In genomic region chr11:106950067-106950491, GRCh38 we compare ENCODE assay signal across 15 cellular contexts.
DNase-seq lines count a peak whose midpoint lies in the region; ATAC-seq and TF ChIP-seq lines count a peak whose summit lies in the region.
"Had no signal": no experiment of that assay in that cellular context is flagged by ENCODE, and none has a peak within 500 bp of the region (broad histone marks: within the 10 kb centered on the region; RNA-seq: fewer than 3 reads in every experiment).

No MANE protein-coding gene starts in this region.

- no peak overlapping the region for H3K18ac ChIP-seq in trophoblast cell (ENCODE audit: low read length)

- no peaks in the 10 kb centered on the region for H3K27me3 Mint-ChIP-seq in natural killer cell treated with Interleukin-12 subunit alpha and Interleukin-12 subunit beta and Interleukin-15 and Interleukin-18, amount 100 ng/mL, for 72 hours
- H3K27me3 Mint-ChIP-seq: CD4-positive, alpha-beta memory T cell had no signal

- TF ChIP-seq CTCF in mammary epithelial cell (conservative IDR thresholded peaks at IDR 0.05 in 1 of 2, IDR thresholded peaks at IDR 0.05 in 1 of 2; ENCODE audit: extremely low read depth in 1 of 2, insufficient read depth in 1 of 2, low read depth in 1 of 2, low read length in 2 of 2) (no peak), WERI-Rb-1 (IDR thresholded peaks at IDR 0.05; ENCODE audit: low read depth, low read length) (no peak)

- no peak overlapping the region for H2BK120ac ChIP-seq in trophoblast cell (ENCODE audit: insufficient read depth, low read length, poor library complexity)

- H3K4me2 ChIP-seq in mammary epithelial cell (ENCODE audit: insufficient read depth, low read depth, low read length) (no peak overlapping the region), trophoblast cell (ENCODE audit: low read length) (no peak overlapping the region)

- no peaks in the 10 kb centered on the region for H3K36me3 ChIP-seq in mammary epithelial cell (ENCODE audit: insufficient read depth, low read length)
- H3K36me3 ChIP-seq in WERI-Rb-1, result no peaks in the 10 kb centered on the region
- H3K36me3 ChIP-seq in trophoblast cell (ENCODE audit: control insufficient read depth in 1 of 2, insufficient read depth in 2 of 2, low read length in 2 of 2), result no peaks in the 10 kb centered on the region
- H3K36me3 ChIP-seq: adrenal gland, spleen had no signal

- no peak overlapping the region for H4K8ac ChIP-seq in trophoblast cell (ENCODE audit: low read depth, low read length)

- no peak overlapping the region for H3K4me3 Mint-ChIP-seq in natural killer cell treated with Interleukin-12 subunit alpha and Interleukin-12 subunit beta and Interleukin-15 and Interleukin-18, amount 100 ng/mL, for 72 hours
- H3K4me3 Mint-ChIP-seq: CD4-positive, alpha-beta memory T cell had no signal

- H3K9me3 Mint-ChIP-seq in natural killer cell treated with Interleukin-12 subunit alpha and Interleukin-12 subunit beta and Interleukin-15 and Interleukin-18, amount 100 ng/mL, for 72 hours, result peaks cover 16% of the 10 kb centered on the region

- ATAC-seq in sciatic nerve (peak; percentile 28), HG03045 (IDR thresholded peaks at IDR 0.05; ENCODE audit: unreplicated experiment) (no peak)
- no peak for ATAC-seq in natural killer cell treated with Interleukin-12 subunit alpha and Interleukin-12 subunit beta and Interleukin-15 and Interleukin-18, amount 100 ng/mL, for 72 hours
- ATAC-seq: activated CD4-positive, CD25-positive, alpha-beta regulatory T cell treated with anti-CD3 and anti-CD28 coated beads, Interleukin-2, amount 50 U/mL, for 24 hours had no signal

- intact Hi-C loops in mammary epithelial cell (cut with micrococcal nuclease) (no loop called here), sciatic nerve (cut with DNase I) (no loop called here)

- H3K36me3 Mint-ChIP-seq in natural killer cell treated with Interleukin-12 subunit alpha and Interleukin-12 subunit beta and Interleukin-15 and Interleukin-18, amount 100 ng/mL, for 72 hours, result no peaks in the 10 kb centered on the region
- H3K36me3 Mint-ChIP-seq: CD4-positive, alpha-beta memory T cell had no signal

- H3K4me3 ChIP-seq in mammary epithelial cell (replicated peaks in 1 of 3; ENCODE audit: insufficient read depth in 1 of 3, low read depth in 2 of 3, low read length in 3 of 3) (no peak overlapping the region), WERI-Rb-1 (ENCODE audit: low read depth, low read length) (no peak overlapping the region), trophoblast cell (ENCODE audit: low read depth, low read length) (no peak overlapping the region)
- H3K4me3 ChIP-seq: adrenal gland, spleen had no signal

- no TSS peak for BruUV-seq in mammary epithelial cell (replicated peaks; lab: Mats Ljungman, UMichigan)

- CTCF ChIA-PET in mammary epithelial cell (lab: Charles Lee; ENCODE audit: low non-redundant PET), result interaction anchor here (0.5 kb wide), 1 partner anchor 369 kb away, joined by 3 read pairs; no protein-coding TSS in a partner anchor

- no peak overlapping the region for H3K4ac ChIP-seq in trophoblast cell (ENCODE audit: low read depth, low read length)

- peak; percentile 80 for DNase-seq in NCI-H1105 (lab: John Stamatoyannopoulos, UW)
- DNase-seq in NCI-H345 (lab: John Stamatoyannopoulos, UW), result peak; percentile 48
- DNase-seq in mammary epithelial cell, result peak; percentile 45
- DNase-seq in sciatic nerve (ENCODE audit: low spot score), result no peak
- DNase-seq in natural killer cell treated with Interleukin-12 subunit alpha and Interleukin-12 subunit beta and Interleukin-15 and Interleukin-18, amount 100 ng/mL, for 72 hours (ENCODE audit: low spot score), result no peak
- DNase-seq in WERI-Rb-1, result no peak
- no peak for DNase-seq in trophoblast cell
- DNase-seq: CD4-positive, alpha-beta memory T cell; HCEC 1CT; occipital lobe; spleen; SW 1271 had no signal

- H3K4me1 Mint-ChIP-seq in natural killer cell treated with Interleukin-12 subunit alpha and Interleukin-12 subunit beta and Interleukin-15 and Interleukin-18, amount 100 ng/mL, for 72 hours (ENCODE audit: low read depth in 2 of 2), result no peaks in the 10 kb centered on the region
- H3K4me1 Mint-ChIP-seq: CD4-positive, alpha-beta memory T cell had no signal

- H3K27ac Mint-ChIP-seq in natural killer cell treated with Interleukin-12 subunit alpha and Interleukin-12 subunit beta and Interleukin-15 and Interleukin-18, amount 100 ng/mL, for 72 hours, result no peak overlapping the region
- H3K27ac Mint-ChIP-seq: CD4-positive, alpha-beta memory T cell had no signal

- dilution Hi-C loops in mammary epithelial cell (cut with HindIII; ENCODE audit: low sequenced_read_pairs), result no loop called here

- H4K20me1 ChIP-seq in mammary epithelial cell (ENCODE audit: insufficient read depth, low read length), result no peaks in the 10 kb centered on the region

- H3K14ac ChIP-seq in trophoblast cell (ENCODE audit: low read length), result no peak overlapping the region

- H4K12ac ChIP-seq in trophoblast cell (ENCODE audit: low read depth, low read length), result no peak overlapping the region

- peaks cover 7% of the 10 kb centered on the region for H3K27me3 ChIP-seq in mammary epithelial cell (ENCODE audit: insufficient read depth, low read length)
- no peaks in the 10 kb centered on the region for H3K27me3 ChIP-seq in WERI-Rb-1 (ENCODE audit: insufficient read depth, low read depth, severe bottlenecking)
- no peaks in the 10 kb centered on the region for H3K27me3 ChIP-seq in trophoblast cell (ENCODE audit: insufficient read depth, low read length)
- H3K27me3 ChIP-seq: adrenal gland, spleen had no signal

- H2BK12ac ChIP-seq in trophoblast cell (ENCODE audit: low read length), result no peak overlapping the region

- H3K9ac ChIP-seq in mammary epithelial cell (ENCODE audit: insufficient read depth, low read length) (no peak overlapping the region), trophoblast cell (ENCODE audit: low read length) (no peak overlapping the region)

- H4K91ac ChIP-seq in trophoblast cell (ENCODE audit: low read depth, low read length), result no peak overlapping the region

- H2AK5ac ChIP-seq in trophoblast cell (ENCODE audit: low read length), result no peak overlapping the region

- no peak overlapping the region for H2BK5ac ChIP-seq in trophoblast cell (ENCODE audit: low read depth, low read length, poor library complexity)

- H3K79me2 ChIP-seq in mammary epithelial cell (ENCODE audit: insufficient read depth, low read length) (no peaks in the 10 kb centered on the region), trophoblast cell (ENCODE audit: control insufficient read depth, insufficient read depth, low read length, poor library complexity) (no peaks in the 10 kb centered on the region)

- no peaks in the 10 kb centered on the region for H3K79me1 ChIP-seq in trophoblast cell (ENCODE audit: low read length)

- in situ Hi-C loops in mammary epithelial cell (cut with MboI; ENCODE audit: low sequenced_read_pairs in 2 of 2), result no loop called here

- H3K9me3 ChIP-seq in mammary epithelial cell (replicated peaks; ENCODE audit: insufficient read depth, low read length) (no peaks in the 10 kb centered on the region), WERI-Rb-1 (ENCODE audit: severe bottlenecking) (peaks cover 5% of the 10 kb centered on the region), trophoblast cell (ENCODE audit: insufficient read depth, low read depth, low read length) (no peaks in the 10 kb centered on the region)
- H3K9me3 ChIP-seq: adrenal gland, spleen had no signal

- H2AFZ ChIP-seq in mammary epithelial cell (ENCODE audit: low read depth, low read length) (no peak overlapping the region), trophoblast cell (ENCODE audit: insufficient read depth, low read length, poor library complexity) (no peak overlapping the region)

- H3K23ac ChIP-seq in trophoblast cell (ENCODE audit: low read length), result no peak overlapping the region

- peaks cover 11% of the 10 kb centered on the region for H3K4me1 ChIP-seq in mammary epithelial cell (ENCODE audit: insufficient read depth, low read length)
- H3K4me1 ChIP-seq in trophoblast cell (ENCODE audit: control insufficient read depth in 1 of 2, insufficient read depth in 2 of 2, low read length in 2 of 2), result no peaks in the 10 kb centered on the region
- H3K4me1 ChIP-seq: adrenal gland, spleen had no signal

- H3K27ac ChIP-seq in mammary epithelial cell (ENCODE audit: insufficient read depth, low read depth, low read length) (no peak overlapping the region), WERI-Rb-1 (no peak overlapping the region), trophoblast cell (ENCODE audit: low read depth, low read length) (no peak overlapping the region)
- H3K27ac ChIP-seq: adrenal gland, spleen had no signal

Comparison
In these comparisons a context has a peak if more than half of its experiments do, and no peak if none do; other contexts are left out.
1. DNase-seq: peak in NCI-H1105 (single experiment), NCI-H345 (single experiment) and mammary epithelial cell (single experiment); none in sciatic nerve (single experiment), natural killer cell treated with Interleukin-12 subunit alpha and Interleukin-12 subunit beta and Interleukin-15 and Interleukin-18, amount 100 ng/mL, for 72 hours (single experiment), WERI-Rb-1 (single experiment) and trophoblast cell (0 of 2).